ENCODE assay signal across 8 cellular contexts in the genomic region with DNA sequence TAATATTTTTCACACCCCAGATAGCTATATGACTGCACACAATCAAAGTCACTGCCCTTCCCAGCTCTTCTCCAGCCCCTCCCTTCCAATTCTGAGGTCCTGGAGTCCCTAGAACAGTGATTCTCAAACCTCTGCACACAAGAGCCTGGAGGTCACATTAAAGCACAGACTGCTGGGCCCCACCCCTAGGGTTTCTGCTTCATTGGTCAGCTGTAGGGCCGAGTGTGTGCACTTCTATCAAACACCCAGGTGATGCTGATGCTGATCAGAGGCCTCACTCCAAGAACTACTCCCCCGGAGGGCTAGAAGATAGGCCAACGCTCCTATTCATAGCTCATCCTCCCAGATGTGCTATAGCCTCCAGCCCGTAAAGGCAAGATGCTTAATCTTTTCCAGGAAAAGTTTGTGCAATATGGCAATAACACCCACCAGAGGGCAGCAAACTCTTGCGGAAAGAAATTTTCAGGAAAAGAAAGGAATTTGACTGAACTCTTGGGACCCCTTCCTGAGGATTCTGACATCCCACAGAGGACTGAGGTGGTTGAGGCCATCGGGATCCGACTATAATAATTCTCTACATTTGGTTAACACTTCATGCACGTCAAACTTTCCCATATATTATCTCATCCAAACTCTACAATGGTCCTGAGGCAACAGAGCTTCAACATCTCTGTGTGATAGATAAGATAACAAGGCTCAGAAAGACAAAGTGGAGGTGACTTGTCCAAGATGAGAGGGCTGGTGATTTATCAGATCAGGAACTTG.
DNase-seq lines count a peak whose midpoint lies in the region; ATAC-seq, FAIRE-seq and TF ChIP-seq lines count a peak whose summit lies in the region.

No MANE protein-coding gene starts in this region.

- H3K4me2 ChIP-seq in HepG2 (ENCODE audit: low read depth, low read length): peak overlapping the region; percentile 9; the same call in 1 of the 2 replicates

- TF ChIP-seq RAD21 in HepG2 (CRISPR knock-in tag; IDR thresholded peaks at IDR 0.05): peak; percentile 81

- H2AFZ ChIP-seq in HepG2 (ENCODE audit: low read length): no peak overlapping the region

- H3K9ac ChIP-seq in HepG2 (ENCODE audit: insufficient read depth, low read depth, low read length): no peak overlapping the region

- H3K4me1 Mint-ChIP-seq in chondrocyte (ENCODE audit: low read depth): no peaks in the 10 kb centered on the region

- TF ChIP-seq POLR2A in HepG2 (IDR thresholded peaks at IDR 0.05; ENCODE audit: insufficient read depth in 1 of 2, low read depth in 2 of 2, low read length in 2 of 2) (no peak), vagina (IDR thresholded peaks at IDR 0.05) (no peak)

- in situ Hi-C loops in GM13977 (cut with MboI; ENCODE audit: low pct_unique_long_range_greater_than_20kb, low sequenced_read_pairs, unreplicated experiment) (loop anchor here (25.0 kb wide), 1 partner anchor 384 kb away; no protein-coding TSS in a partner anchor), HepG2 (cut with HindIII; ENCODE audit: extremely low pct_ligation_motif_present, low pct_unique_long_range_greater_than_20kb) (loop anchor here (25.0 kb wide), 3 partner anchors 334 to 809 kb away; a partner anchor contains a TSS)

- DNase-seq in Ammon's horn (ENCODE audit: low spot score): peak; percentile 52
- DNase-seq in GM13977 (ENCODE audit: low spot score): no peak
- peak; percentile 54 for DNase-seq in NCI-H748 (lab: John Stamatoyannopoulos, UW; ENCODE audit: unreplicated experiment)
- no peak for DNase-seq in chondrocyte (ENCODE audit: low spot score)
- DNase-seq in HepG2 (ENCODE audit: low spot score): peak; percentile 71
- DNase-seq in vagina (ENCODE audit: extremely low spot score in 2 of 2): no peak
- DNase-seq in mesenteric fat pad (ENCODE audit: low spot score): no peak
- DNase-seq in GM19239 (ENCODE audit: insufficient read length, low spot score): no peak

- H3K79me2 ChIP-seq in HepG2 (ENCODE audit: insufficient read depth, low read length): no peaks in the 10 kb centered on the region

- H3K36me3 ChIP-seq in HepG2 (replicated peaks in 1 of 2; ENCODE audit: control insufficient read depth in 1 of 2, insufficient read depth in 2 of 2, low read length in 2 of 2) (no peaks in the 10 kb centered on the region), vagina (no peaks in the 10 kb centered on the region)

- H3K27ac Mint-ChIP-seq in chondrocyte (ENCODE audit: unreplicated experiment): no peak overlapping the region

- no peaks in the 10 kb centered on the region for H4K20me1 ChIP-seq in HepG2 (ENCODE audit: insufficient read depth, low read length)

- CTCF ChIA-PET in HepG2 (lab: Yijun Ruan, JAX; ENCODE audit: low intra/inter-chr PET ratio, low total read pairs): interaction anchor here (1.5 to 5.3 kb wide), 4 partner anchors 13 to 233 kb away, joined by 4 to 87 read pairs (median 10); no protein-coding TSS in a partner anchor

- no peak overlapping the region for H3K4me3 Mint-ChIP-seq in chondrocyte (ENCODE audit: unreplicated experiment)

- H3K4me3 ChIP-seq in HepG2 (replicated peaks in 1 of 3; ENCODE audit: insufficient read depth in 1 of 3, low read depth in 2 of 3, low read length in 3 of 3) (no peak overlapping the region), vagina (no peak overlapping the region)

- peaks cover 13% of the 10 kb centered on the region for H3K27me3 Mint-ChIP-seq in chondrocyte (ENCODE audit: low read depth)

- ATAC-seq in HepG2: peak; percentile 72

- H3K4me1 ChIP-seq in HepG2 (ENCODE audit: insufficient read depth, low read length) (peaks cover 20% of the 10 kb centered on the region), vagina (no peaks in the 10 kb centered on the region)

- POLR2A ChIA-PET in HepG2 (lab: Yijun Ruan, JAX): interaction anchor here (0.8 to 1.0 kb wide), 2 partner anchors 26 to 233 kb away, joined by 3 to 4 read pairs; no protein-coding TSS in a partner anchor

- WGBS in HepG2 (ENCODE audit: low lambda C conversion rate): 2% methylated on average over 8 of the region's 8 CpGs

- H3K9me3 ChIP-seq in HepG2 (ENCODE audit: low read length): no peaks in the 10 kb centered on the region
- no peaks in the 10 kb centered on the region for H3K9me3 ChIP-seq in vagina

- FAIRE-seq in HepG2 (lab: Jason Lieb, UNC) (peak; percentile 83), GM19239 (lab: Jason Lieb, UNC) (no peak)

- TF ChIP-seq EP300 in HepG2 (IDR thresholded peaks at IDR 0.05; ENCODE audit: low read depth in 2 of 2, low read length in 2 of 2) (no peak; a peak in 1 of 4 replicates), HepG2 (CRISPR knock-in tag; IDR thresholded peaks at IDR 0.05; ENCODE audit: borderline replicate concordance) (no peak)

- no peaks in the 10 kb centered on the region for H3K36me3 Mint-ChIP-seq in chondrocyte (ENCODE audit: low read depth)

- peak; percentile 53 for TF ChIP-seq CTCF in GM13977 (IDR thresholded peaks at IDR 0.05; ENCODE audit: extremely low read depth, insufficient read depth, missing control alignments)
- peak; percentile 97 for TF ChIP-seq CTCF in chondrocyte (IDR thresholded peaks at IDR 0.05)
- peak; percentile 87 for TF ChIP-seq CTCF in HepG2 (CRISPR knock-in tag; IDR thresholded peaks at IDR 0.05)
- peak; percentile 27 to 79 (median 58) for TF ChIP-seq CTCF in vagina (IDR thresholded peaks at IDR 0.05)

- no peak overlapping the region for H3K27ac ChIP-seq in HepG2 (ENCODE audit: extremely low read length, insufficient read depth, low read length)
- no peak overlapping the region for H3K27ac ChIP-seq in vagina

- no TSS peak for BruUV-seq in HepG2 (replicated peaks; lab: Mats Ljungman, UMichigan)

- H3K27me3 ChIP-seq in HepG2 (ENCODE audit: control insufficient read depth in 1 of 2, insufficient read depth in 2 of 2, low read length in 2 of 2) (0 out of 5 replicates have a peak, but pooled peaks cover 0 to 6% of the 10 kb centered on the region in 2 experiments), vagina (no peaks in the 10 kb centered on the region)

- intact Hi-C loops in HepG2 (cut with micrococcal nuclease; ENCODE audit: unreplicated experiment): loop anchor here (1.0 to 5.0 kb wide), 4 partner anchors 15 to 809 kb away; no protein-coding TSS in a partner anchor
- intact Hi-C loops in vagina (cut with DNase I): loop anchor here (5.0 kb wide), 1 partner anchor 234 kb away; no protein-coding TSS in a partner anchor

- no peaks in the 10 kb centered on the region for H3K9me3 Mint-ChIP-seq in chondrocyte (ENCODE audit: low read depth)

TF ChIP-seq in HepG2, 621 proteins besides CTCF, POLR2A, EP300 and RAD21 (continues in another document):
- TF ChIP-seq LCORL (IDR thresholded peaks at IDR 0.05) (no peak), LCORL (CRISPR knock-in tag; IDR thresholded peaks at IDR 0.05) (no peak), DR1 (CRISPR knock-in tag; IDR thresholded peaks at IDR 0.05) (no peak), NFATC3 (CRISPR knock-in tag; IDR thresholded peaks at IDR 0.05) (0 out of 2 replicates have a peak, but pooled peaks have one; percentile 50), ZNF776 (CRISPR knock-in tag; IDR thresholded peaks at IDR 0.05) (no peak), IRF2 (CRISPR knock-in tag; IDR thresholded peaks at IDR 0.05) (no peak; the same call in 1 of the 2 replicates), NFE2L1 (CRISPR knock-in tag; IDR thresholded peaks at IDR 0.05; ENCODE audit: borderline replicate concordance) (no peak), ZNF672 (CRISPR knock-in tag; IDR thresholded peaks at IDR 0.05) (no peak), STAG1 (CRISPR knock-in tag; IDR thresholded peaks at IDR 0.05) (peak; percentile 94), NR2F2 (IDR thresholded peaks at IDR 0.05; ENCODE audit: borderline replicate concordance, low read depth) (no peak)
- TF ChIP-seq, protein P1, sequence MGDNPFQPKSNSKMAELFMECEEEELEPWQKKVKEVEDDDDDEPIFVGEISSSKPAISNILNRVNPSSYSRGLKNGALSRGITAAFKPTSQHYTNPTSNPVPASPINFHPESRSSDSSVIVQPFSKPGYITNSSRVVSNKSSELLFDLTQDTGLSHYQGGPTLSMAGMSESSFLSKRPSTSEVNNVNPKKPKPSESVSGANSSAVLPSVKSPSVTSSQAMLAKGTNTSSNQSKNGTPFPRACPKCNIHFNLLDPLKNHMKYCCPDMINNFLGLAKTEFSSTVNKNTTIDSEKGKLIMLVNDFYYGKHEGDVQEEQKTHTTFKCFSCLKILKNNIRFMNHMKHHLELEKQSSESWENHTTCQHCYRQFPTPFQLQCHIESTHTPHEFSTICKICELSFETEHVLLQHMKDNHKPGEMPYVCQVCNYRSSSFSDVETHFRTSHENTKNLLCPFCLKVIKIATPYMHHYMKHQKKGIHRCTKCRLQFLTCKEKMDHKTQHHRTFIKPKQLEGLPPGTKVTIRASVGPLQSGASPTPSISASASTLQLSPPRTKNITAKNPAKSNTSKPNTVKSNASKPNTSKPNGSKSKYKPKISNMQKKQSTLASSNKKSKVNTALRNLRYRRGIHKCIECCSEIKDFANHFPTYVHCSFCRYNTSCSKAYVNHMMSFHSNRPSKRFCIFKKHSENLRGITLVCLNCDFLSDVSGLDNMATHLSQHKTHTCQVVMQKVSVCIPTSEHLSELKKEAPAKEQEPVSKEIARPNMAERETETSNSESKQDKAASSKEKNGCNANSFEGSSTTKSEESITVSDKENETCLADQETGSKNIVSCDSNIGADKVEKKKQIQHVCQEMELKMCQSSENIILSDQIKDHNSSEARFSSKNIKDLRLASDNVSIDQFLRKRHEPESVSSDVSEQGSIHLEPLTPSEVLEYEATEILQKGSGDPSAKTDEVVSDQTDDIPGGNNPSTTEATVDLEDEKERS (CRISPR knock-in tag; IDR thresholded peaks at IDR 0.05): no peak
- TF ChIP-seq, protein P2, sequence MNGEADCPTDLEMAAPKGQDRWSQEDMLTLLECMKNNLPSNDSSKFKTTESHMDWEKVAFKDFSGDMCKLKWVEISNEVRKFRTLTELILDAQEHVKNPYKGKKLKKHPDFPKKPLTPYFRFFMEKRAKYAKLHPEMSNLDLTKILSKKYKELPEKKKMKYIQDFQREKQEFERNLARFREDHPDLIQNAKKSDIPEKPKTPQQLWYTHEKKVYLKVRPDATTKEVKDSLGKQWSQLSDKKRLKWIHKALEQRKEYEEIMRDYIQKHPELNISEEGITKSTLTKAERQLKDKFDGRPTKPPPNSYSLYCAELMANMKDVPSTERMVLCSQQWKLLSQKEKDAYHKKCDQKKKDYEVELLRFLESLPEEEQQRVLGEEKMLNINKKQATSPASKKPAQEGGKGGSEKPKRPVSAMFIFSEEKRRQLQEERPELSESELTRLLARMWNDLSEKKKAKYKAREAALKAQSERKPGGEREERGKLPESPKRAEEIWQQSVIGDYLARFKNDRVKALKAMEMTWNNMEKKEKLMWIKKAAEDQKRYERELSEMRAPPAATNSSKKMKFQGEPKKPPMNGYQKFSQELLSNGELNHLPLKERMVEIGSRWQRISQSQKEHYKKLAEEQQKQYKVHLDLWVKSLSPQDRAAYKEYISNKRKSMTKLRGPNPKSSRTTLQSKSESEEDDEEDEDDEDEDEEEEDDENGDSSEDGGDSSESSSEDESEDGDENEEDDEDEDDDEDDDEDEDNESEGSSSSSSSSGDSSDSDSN (CRISPR knock-in tag; IDR thresholded peaks at IDR 0.05): no peak

Comparison
In these comparisons a context has a peak if more than half of its experiments do, and no peak if none do; other contexts are left out.
1. DNase-seq: peak in Ammon's horn (single experiment), NCI-H748 (single experiment) and HepG2 (single experiment); none in GM13977 (single experiment), chondrocyte (single experiment), vagina (0 of 2), mesenteric fat pad (single experiment) and GM19239 (single experiment).
2. Peak in every context shown above with its lines, with median percentiles within 50 percentile points of each other: CTCF ChIP-seq.